In genomic region chr12:121036810-121037326, GRCh38 we compare ENCODE assay signal across 1 cellular context.
TF ChIP-seq lines count a peak whose summit lies in the region.

No MANE protein-coding gene starts in this region.

TF ChIP-seq in GM23338, 12 proteins besides CTCF, POLR2A, EP300 and RAD21 (continued from another document):
- TF ChIP-seq ZNF462 (CRISPR knock-in tag; IDR thresholded peaks at IDR 0.05) (no peak), JUNB (IDR thresholded peaks at IDR 0.05; ENCODE audit: unreplicated experiment) (no peak), EZH2phosphoT487 (IDR thresholded peaks at IDR 0.05; ENCODE audit: unreplicated experiment) (no peak), NANOG (IDR thresholded peaks at IDR 0.05; ENCODE audit: borderline replicate concordance) (no peak), STAT1 (IDR thresholded peaks at IDR 0.05; ENCODE audit: unreplicated experiment) (no peak), POLR2AphosphoS5 (IDR thresholded peaks at IDR 0.05; ENCODE audit: low read depth) (no peak), ZNF331 (CRISPR knock-in tag; IDR thresholded peaks at IDR 0.05; ENCODE audit: low read depth) (no peak), REST (IDR thresholded peaks at IDR 0.05; ENCODE audit: unreplicated experiment) (no peak), ZNF114 (CRISPR knock-in tag; IDR thresholded peaks at IDR 0.05) (no peak), ETS1 (IDR thresholded peaks at IDR 0.05) (no peak)
